ENCODE assay signal across 25 cellular contexts in the genomic region with DNA sequence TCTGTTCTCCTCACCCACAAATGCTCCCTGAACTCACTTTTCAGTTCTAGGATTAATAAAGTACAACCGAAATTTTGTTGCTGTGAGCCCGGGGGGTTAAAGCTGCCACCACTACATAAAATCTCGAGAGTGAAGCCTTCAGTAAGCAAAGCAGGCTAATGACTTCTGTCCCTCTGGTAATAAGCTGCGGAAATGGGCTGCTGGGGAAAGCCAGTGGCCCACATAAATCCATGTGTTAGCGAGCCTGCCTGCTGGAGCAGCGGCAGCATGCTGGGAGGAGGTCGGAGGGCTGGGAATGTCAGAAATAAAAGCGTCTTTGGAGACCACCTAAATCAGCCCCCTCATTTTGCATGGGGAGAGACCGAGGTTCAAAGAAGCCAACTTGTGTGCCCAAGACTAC.
"Had no signal": no experiment of that assay in that cellular context is flagged by ENCODE, and none has a peak within 500 bp of the region (broad histone marks: within the 10 kb centered on the region; RNA-seq: fewer than 3 reads in every experiment).

No MANE protein-coding gene starts in this region.

- H3K27ac Mint-ChIP-seq: activated CD4-positive, alpha-beta T cell treated with anti-CD3 and anti-CD28 coated beads, Interleukin-2, amount 10 ng/mL, durations not matched to agents 7 days and 5 days; activated CD8-positive, alpha-beta memory T cell treated with anti-CD3 and anti-CD28 coated beads, Interleukin-2, amount 10 ng/mL, durations not matched to agents 7 days and 5 days; activated CD8-positive, alpha-beta T cell treated with anti-CD3 and anti-CD28 coated beads for 36 hours; activated naive CD4-positive, alpha-beta T cell treated with anti-CD3 and anti-CD28 coated beads, Interleukin-2, amount 10 ng/mL, durations not matched to agents 7 days and 5 days; stimulated activated effector memory CD8-positive, alpha-beta T cell treated with anti-CD3 and anti-CD28 coated beads, Interleukin-12 subunit alpha, Interleukin-12 subunit beta, amount 100 ng/mL, for 72 hours; stimulated activated naive CD8-positive, alpha-beta T cell treated with anti-CD3 and anti-CD28 coated beads, Interleukin-15, amount 100 ng/mL, for 72 hours; T-helper 1 cell treated with Interleukin-12 subunit alpha and Interleukin-12 subunit beta and Interleukin-4 antibody, amounts not matched to agents 30 μg/mL and 1 μg/mL, for 36 hours had no signal

- DNase-seq: activated CD4-positive, alpha-beta T cell treated with anti-CD3 and anti-CD28 coated beads, Interleukin-2, amount 10 ng/mL, durations not matched to agents 7 days and 5 days; activated CD8-positive, alpha-beta memory T cell treated with anti-CD3 and anti-CD28 coated beads, Interleukin-2, amount 10 ng/mL, durations not matched to agents 7 days and 5 days; activated CD8-positive, alpha-beta T cell treated with anti-CD3 and anti-CD28 coated beads for 36 hours; activated effector memory CD4-positive, alpha-beta T cell treated with anti-CD3 and anti-CD28 coated beads, Interleukin-2, amount 50 U/mL, for 16 hours; activated naive CD4-positive, alpha-beta T cell treated with anti-CD3 and anti-CD28 coated beads, Interleukin-2, amount 10 ng/mL, durations not matched to agents 7 days and 5 days; activated T-cell treated with anti-CD3 and anti-CD28 coated beads for 4 hours; body of pancreas; caudate nucleus; dermis blood vessel endothelial cell; effector CD8-positive, alpha-beta T cell; glutamatergic neuron; hippocampal formation; left ventricle myocardium superior; mammary epithelial cell; ovary; right lobe of liver; stimulated activated CD4-positive, alpha-beta T cell treated with anti-CD3 and anti-CD28 coated beads, Interleukin-1b, Interleukin-23, amount 100 ng/mL, for 48 hours; stimulated activated naive CD8-positive, alpha-beta T cell treated with anti-CD3 and anti-CD28 coated beads, Interleukin-15, amount 100 ng/mL, for 72 hours; T1000; trophoblast cell had no signal

- H3K4me3 Mint-ChIP-seq: activated CD4-positive, alpha-beta T cell treated with anti-CD3 and anti-CD28 coated beads, Interleukin-2, amount 10 ng/mL, durations not matched to agents 7 days and 5 days; activated CD8-positive, alpha-beta memory T cell treated with anti-CD3 and anti-CD28 coated beads, Interleukin-2, amount 10 ng/mL, durations not matched to agents 7 days and 5 days; activated CD8-positive, alpha-beta T cell treated with anti-CD3 and anti-CD28 coated beads for 36 hours; activated naive CD4-positive, alpha-beta T cell treated with anti-CD3 and anti-CD28 coated beads, Interleukin-2, amount 10 ng/mL, durations not matched to agents 7 days and 5 days; stimulated activated effector memory CD8-positive, alpha-beta T cell treated with anti-CD3 and anti-CD28 coated beads, Interleukin-12 subunit alpha, Interleukin-12 subunit beta, amount 100 ng/mL, for 72 hours; stimulated activated naive CD8-positive, alpha-beta T cell treated with anti-CD3 and anti-CD28 coated beads, Interleukin-15, amount 100 ng/mL, for 72 hours; T-helper 1 cell treated with Interleukin-12 subunit alpha and Interleukin-12 subunit beta and Interleukin-4 antibody, amounts not matched to agents 30 μg/mL and 1 μg/mL, for 36 hours had no signal

- H3K27me3 ChIP-seq: body of pancreas, ovary, right lobe of liver, vagina had no signal

- ATAC-seq: activated CD8-positive, alpha-beta memory T cell treated with anti-CD3 and anti-CD28 coated beads, Interleukin-2, amount 10 ng/mL, durations not matched to agents 7 days and 5 days; activated CD8-positive, alpha-beta T cell treated with anti-CD3 and anti-CD28 coated beads for 36 hours; body of pancreas; esophagus mucosa; left ventricle myocardium superior; right lobe of liver; stimulated activated effector memory CD8-positive, alpha-beta T cell treated with anti-CD3 and anti-CD28 coated beads, Interleukin-12 subunit alpha, Interleukin-12 subunit beta, amount 100 ng/mL, for 72 hours; stimulated activated naive CD8-positive, alpha-beta T cell treated with anti-CD3 and anti-CD28 coated beads, Interleukin-15, amount 100 ng/mL, for 72 hours had no signal

- H3K36me3 Mint-ChIP-seq: activated CD8-positive, alpha-beta memory T cell treated with anti-CD3 and anti-CD28 coated beads, Interleukin-2, amount 10 ng/mL, durations not matched to agents 7 days and 5 days; activated naive CD4-positive, alpha-beta T cell treated with anti-CD3 and anti-CD28 coated beads, Interleukin-2, amount 10 ng/mL, durations not matched to agents 7 days and 5 days; stimulated activated effector memory CD8-positive, alpha-beta T cell treated with anti-CD3 and anti-CD28 coated beads, Interleukin-12 subunit alpha, Interleukin-12 subunit beta, amount 100 ng/mL, for 72 hours had no signal

- H3K27me3 Mint-ChIP-seq: activated CD4-positive, alpha-beta T cell treated with anti-CD3 and anti-CD28 coated beads, Interleukin-2, amount 10 ng/mL, durations not matched to agents 7 days and 5 days; activated CD8-positive, alpha-beta memory T cell treated with anti-CD3 and anti-CD28 coated beads, Interleukin-2, amount 10 ng/mL, durations not matched to agents 7 days and 5 days; stimulated activated naive CD8-positive, alpha-beta T cell treated with anti-CD3 and anti-CD28 coated beads, Interleukin-15, amount 100 ng/mL, for 72 hours had no signal

- H3K4me1 ChIP-seq: body of pancreas, right lobe of liver had no signal

- H3K4me3 ChIP-seq: body of pancreas, ovary, right lobe of liver, skin epidermis, vagina had no signal

- H3K9me3 ChIP-seq: body of pancreas, ovary, right lobe of liver, vagina had no signal

- H3K4me1 Mint-ChIP-seq: activated CD4-positive, alpha-beta T cell treated with anti-CD3 and anti-CD28 coated beads, Interleukin-2, amount 10 ng/mL, durations not matched to agents 7 days and 5 days; activated CD8-positive, alpha-beta memory T cell treated with anti-CD3 and anti-CD28 coated beads, Interleukin-2, amount 10 ng/mL, durations not matched to agents 7 days and 5 days; activated naive CD4-positive, alpha-beta T cell treated with anti-CD3 and anti-CD28 coated beads, Interleukin-2, amount 10 ng/mL, durations not matched to agents 7 days and 5 days; stimulated activated effector memory CD8-positive, alpha-beta T cell treated with anti-CD3 and anti-CD28 coated beads, Interleukin-12 subunit alpha, Interleukin-12 subunit beta, amount 100 ng/mL, for 72 hours; stimulated activated naive CD8-positive, alpha-beta T cell treated with anti-CD3 and anti-CD28 coated beads, Interleukin-15, amount 100 ng/mL, for 72 hours had no signal

- H3K27ac ChIP-seq: body of pancreas, ovary, right lobe of liver, skin epidermis had no signal

- H3K36me3 ChIP-seq: ovary, right lobe of liver, vagina had no signal

- H3K9me3 Mint-ChIP-seq: activated CD4-positive, alpha-beta T cell treated with anti-CD3 and anti-CD28 coated beads, Interleukin-2, amount 10 ng/mL, durations not matched to agents 7 days and 5 days; activated CD8-positive, alpha-beta T cell treated with anti-CD3 and anti-CD28 coated beads for 36 hours; activated naive CD4-positive, alpha-beta T cell treated with anti-CD3 and anti-CD28 coated beads, Interleukin-2, amount 10 ng/mL, durations not matched to agents 7 days and 5 days; stimulated activated effector memory CD8-positive, alpha-beta T cell treated with anti-CD3 and anti-CD28 coated beads, Interleukin-12 subunit alpha, Interleukin-12 subunit beta, amount 100 ng/mL, for 72 hours; stimulated activated naive CD8-positive, alpha-beta T cell treated with anti-CD3 and anti-CD28 coated beads, Interleukin-15, amount 100 ng/mL, for 72 hours; T-helper 1 cell treated with Interleukin-12 subunit alpha and Interleukin-12 subunit beta and Interleukin-4 antibody, amounts not matched to agents 30 μg/mL and 1 μg/mL, for 36 hours had no signal
